In the genomic region with DNA sequence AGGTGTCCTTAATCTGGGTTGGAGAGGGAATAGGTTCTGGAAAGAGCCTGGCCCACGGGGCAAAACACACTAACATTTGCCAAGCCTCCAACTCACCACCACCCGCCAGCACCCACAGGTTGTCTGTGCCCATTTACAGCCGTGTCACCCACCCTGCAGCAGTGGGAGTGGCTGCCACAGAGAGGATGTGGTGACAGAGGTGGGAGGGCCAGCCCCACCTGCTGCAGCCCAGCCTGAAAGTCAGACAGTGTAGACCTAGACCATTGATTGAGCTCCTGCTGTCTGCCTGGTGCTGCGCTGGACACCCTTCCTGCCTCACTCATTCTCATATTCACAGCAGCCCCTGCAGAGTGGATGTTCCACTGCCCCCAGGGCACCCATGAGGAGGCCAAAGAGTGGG, we compare ENCODE assay signal across 1 cellular context.
TF ChIP-seq lines count a peak whose summit lies in the region.

No MANE protein-coding gene starts in this region.

TF ChIP-seq in SK-N-SH, 30 proteins besides CTCF, POLR2A, EP300 and RAD21 (continued from another document):
- TF ChIP-seq TCF12 (IDR thresholded peaks at IDR 0.05) (no peak), RCOR1 (IDR thresholded peaks at IDR 0.05; ENCODE audit: low read length) (no peak), SMC3 (IDR thresholded peaks at IDR 0.05; ENCODE audit: low read depth, low read length) (no peak), YY1 (IDR thresholded peaks at IDR 0.05; ENCODE audit: low read depth) (no peak), NFIC (IDR thresholded peaks at IDR 0.05; ENCODE audit: borderline replicate concordance) (no peak), POLR2AphosphoS5 (IDR thresholded peaks at IDR 0.05; ENCODE audit: low read depth, low read length) (no peak), GABPA (IDR thresholded peaks at IDR 0.05; ENCODE audit: low read depth) (no peak), FOXM1 (IDR thresholded peaks at IDR 0.05; ENCODE audit: low read depth) (no peak), JUND (IDR thresholded peaks at IDR 0.05) (no peak), IRF3 (IDR thresholded peaks at IDR 0.05; ENCODE audit: low read depth, low read length) (no peak), FOSL2 (IDR thresholded peaks at IDR 0.05; ENCODE audit: borderline replicate concordance, low read depth) (no peak), TEAD4 (IDR thresholded peaks at IDR 0.05; ENCODE audit: borderline replicate concordance, insufficient read depth) (no peak), NRF1 (IDR thresholded peaks at IDR 0.05; ENCODE audit: low read depth, low read length) (no peak)
